ENCODE assay signal across 30 cellular contexts in the genomic region with DNA sequence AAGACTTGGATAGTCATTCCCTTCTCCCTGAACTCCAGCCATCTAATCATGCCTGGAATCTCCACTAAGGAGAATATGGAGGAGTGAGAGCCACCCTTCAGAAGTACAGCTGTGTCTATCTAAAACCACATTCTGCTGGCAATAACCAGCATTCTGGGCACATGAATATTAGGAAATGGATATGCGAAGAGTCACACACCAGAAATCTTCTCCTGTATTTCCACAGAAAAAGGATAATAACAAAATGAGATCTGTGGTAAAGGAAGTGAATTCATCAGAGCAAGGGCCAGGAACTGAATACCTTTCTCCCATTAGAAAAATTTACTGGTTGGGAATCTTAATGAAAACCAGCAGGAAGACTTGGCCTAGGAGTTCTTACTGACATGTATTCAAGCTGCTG.
DNase-seq lines count a peak whose midpoint lies in the region; ATAC-seq and TF ChIP-seq lines count a peak whose summit lies in the region.
"Had no signal": no experiment of that assay in that cellular context is flagged by ENCODE, and none has a peak within 500 bp of the region (broad histone marks: within the 10 kb centered on the region; RNA-seq: fewer than 3 reads in every experiment).

No MANE protein-coding gene starts in this region.

- peaks cover 21% of the 10 kb centered on the region for H3F3A ChIP-seq in SK-N-SH (replicated peaks; ENCODE audit: insufficient read depth)

- H3K36me3 ChIP-seq in SK-N-SH (replicated peaks in 1 of 2; ENCODE audit: control insufficient read depth in 1 of 2, insufficient read depth in 2 of 2, low read length in 1 of 2) (no peaks in the 10 kb centered on the region), testis (ENCODE audit: low read depth, missing control alignments) (no peaks in the 10 kb centered on the region)
- H3K36me3 ChIP-seq: BE2C, right lobe of liver, transverse colon had no signal

- H3K9me2 ChIP-seq in SK-N-SH = no peaks in the 10 kb centered on the region

- H3K9ac ChIP-seq in SK-N-SH = 0 out of 2 replicates have a peak overlapping the region, but pooled peaks have one; percentile 9
- H3K9ac ChIP-seq: parathyroid adenoma had no signal

- H3K27ac ChIP-seq in SK-N-SH (ENCODE audit: low read depth in 2 of 2, low read length in 1 of 2) = peak overlapping the region; percentile 81 to 83
- no peak overlapping the region for H3K27ac ChIP-seq in testis
- H3K27ac ChIP-seq: 22Rv1, parathyroid adenoma, right lobe of liver, transverse colon had no signal

- no peaks in the 10 kb centered on the region for H4K20me1 ChIP-seq in SK-N-SH (ENCODE audit: insufficient read depth)

- POLR2A ChIA-PET in AG04449 (lab: Yijun Ruan, JAX) (interaction anchor here (0.5 kb wide), 1 partner anchor 335 kb away, joined by 3 read pairs; no protein-coding TSS in a partner anchor), SK-N-SH (lab: Yijun Ruan, JAX) (no interaction called here)

- H3K79me2 ChIP-seq in SK-N-SH (ENCODE audit: insufficient read depth) = no peaks in the 10 kb centered on the region
- H3K79me2 ChIP-seq: parathyroid adenoma had no signal

- peak overlapping the region; percentile 81 for H2AFZ ChIP-seq in SK-N-SH (ENCODE audit: low read depth)
- H2AFZ ChIP-seq: parathyroid adenoma had no signal

- CTCF ChIA-PET in AG04449 (lab: Yijun Ruan, JAX) (no interaction called here), SK-N-SH (lab: Yijun Ruan, JAX) (interaction anchor here (0.6 to 1.5 kb wide), 2 partner anchors 18 to 280 kb away, joined by 3 to 6 read pairs; no protein-coding TSS in a partner anchor)

- TF ChIP-seq POLR2A in testis (IDR thresholded peaks at IDR 0.05) = no peak

- 29% methylated on average over 1 of the region's 1 CpG for WGBS in SK-N-SH (ENCODE audit: low lambda C conversion rate)
- WGBS in testis, 2 donors = 83 to 95% methylated on average over 1 of the region's 1 CpG

- H3K4me2 ChIP-seq in SK-N-SH = no peak overlapping the region

- H3K4me3 ChIP-seq in AG04449 (ENCODE audit: low read depth, low read length) = no peak overlapping the region
- no peak overlapping the region for H3K4me3 ChIP-seq in SK-N-SH (ENCODE audit: low read depth in 2 of 2, low read length in 1 of 2)
- no peak overlapping the region for H3K4me3 ChIP-seq in testis
- H3K4me3 ChIP-seq: K562, mucosa of descending colon, right lobe of liver, transverse colon had no signal

- peak; percentile 26 for DNase-seq in AG04449 (ENCODE audit: low read depth, low spot score)
- DNase-seq in GM04503 (ENCODE audit: low read depth) = peak; percentile 40
- DNase-seq in SK-N-SH = no peak
- peak; percentile 75 for DNase-seq in fibroblast of peridontal ligament (ENCODE audit: extremely low read depth)
- DNase-seq in left cardiac atrium = no peak
- no peak for DNase-seq in activated naive CD4-positive, alpha-beta T cell (lab: John Stamatoyannopoulos, UW)
- DNase-seq in testis = no peak
- DNase-seq in ecto neural progenitor cell (ENCODE audit: low spot score) = no peak
- DNase-seq: activated B cell treated with CpG ODN at 0.5 μM for 24 hours; activated CD4-positive, alpha-beta T cell treated with anti-CD3 and anti-CD28 coated beads, Interleukin-2, amount 50 U/mL, for 4 hours; activated CD8-positive, alpha-beta memory T cell treated with anti-CD3 and anti-CD28 coated beads, Interleukin-2, amount 50 U/mL, for 4 hours; BE2C; effector CD8-positive, alpha-beta T cell; erythroblast; MM.1S; mucosa of descending colon; NCI-H1436 treated with DMSO at 0.1 percent for 48 hours; NCI-H2107; NCI-H446 treated with DMSO at 0.1 percent for 48 hours; right lobe of liver; stimulated activated CD4-positive, alpha-beta T cell treated with anti-CD3 and anti-CD28 coated beads, Interleukin-15, amount 100 ng/mL, for 24 hours; stimulated activated naive CD8-positive, alpha-beta T cell treated with anti-CD3 and anti-CD28 coated beads, Interleukin-15, Interleukin-2, amounts not matched to agents 100 U/mL and 50 U/mL, for 24 hours; T1000; transverse colon had no signal

- ATAC-seq in left cardiac atrium = no peak
- ATAC-seq: activated naive CD4-positive, alpha-beta T cell treated with anti-CD3 and anti-CD28 coated beads, Interleukin-2, amount 50 U/mL, for 72 hours; activated T-helper 17 cell treated with anti-CD3 and anti-CD28 coated beads, Interleukin-2, amount 50 U/mL, for 72 hours; K562; mucosa of descending colon; right lobe of liver; Right ventricle myocardium inferior; stimulated activated naive CD8-positive, alpha-beta T cell treated with anti-CD3 and anti-CD28 coated beads, Interleukin-15, Interleukin-2, amounts not matched to agents 100 U/mL and 50 U/mL, for 24 hours had no signal

- no peak for TF ChIP-seq RAD21 in SK-N-SH (IDR thresholded peaks at IDR 0.05; ENCODE audit: low read length)

- TF ChIP-seq CTCF in AG04449 (IDR thresholded peaks at IDR 0.05; ENCODE audit: insufficient read depth, low read length, missing control alignments) = no peak
- TF ChIP-seq CTCF in SK-N-SH (IDR thresholded peaks at IDR 0.05) = no peak
- TF ChIP-seq CTCF in testis (IDR thresholded peaks at IDR 0.05) = no peak

- intact Hi-C loops in left cardiac atrium (cut with DNase I) (no loop called here), testis (cut with DNase I; ENCODE audit: low total_unique reads) (no loop called here)

- H3K9me3 ChIP-seq in SK-N-SH = no peaks in the 10 kb centered on the region
- H3K9me3 ChIP-seq in testis = no peaks in the 10 kb centered on the region
- H3K9me3 ChIP-seq: BE2C, mucosa of descending colon, right lobe of liver, transverse colon had no signal

- peaks cover 0 to 7% of the 10 kb centered on the region in 2 experiments; a peak in 2 of 4 replicates for H3K4me1 ChIP-seq in SK-N-SH (ENCODE audit: control insufficient read depth in 1 of 2, insufficient read depth in 2 of 2, low read depth in 1 of 2, low read length in 1 of 2)
- no peaks in the 10 kb centered on the region for H3K4me1 ChIP-seq in testis
- H3K4me1 ChIP-seq: BE2C, parathyroid adenoma, right lobe of liver, transverse colon had no signal

- H3K27me3 ChIP-seq in SK-N-SH (ENCODE audit: insufficient read depth) = no peaks in the 10 kb centered on the region
- H3K27me3 ChIP-seq in testis = no peaks in the 10 kb centered on the region
- H3K27me3 ChIP-seq: BE2C, right lobe of liver, transverse colon had no signal

- TF ChIP-seq EP300 in SK-N-SH (IDR thresholded peaks at IDR 0.05; ENCODE audit: borderline replicate concordance in 1 of 2, low read depth in 1 of 2, low read length in 1 of 2) = peak in 1 of 2 experiments; percentile 88; a peak in 2 of 4 replicates

TF ChIP-seq in SK-N-SH, 30 proteins besides CTCF, POLR2A, EP300 and RAD21 (continues in another document):
- TF ChIP-seq RXRA (IDR thresholded peaks at IDR 0.05; ENCODE audit: borderline replicate concordance, low read depth) (no peak; the same call in 1 of the 2 replicates), GATA2 (CRISPR knock-in tag; IDR thresholded peaks at IDR 0.05) (no peak), TAF1 (IDR thresholded peaks at IDR 0.05; ENCODE audit: borderline replicate concordance, low read depth, low read length) (no peak), SIN3A (IDR thresholded peaks at IDR 0.05; ENCODE audit: borderline replicate concordance, low read depth, low read length) (peak; percentile 30; the same call in 1 of the 2 replicates), EZH2phosphoT487 (IDR thresholded peaks at IDR 0.05; ENCODE audit: borderline replicate concordance, low read depth) (no peak), POLR2AphosphoS5 (IDR thresholded peaks at IDR 0.05; ENCODE audit: low read depth, low read length) (peak; percentile 59; the same call in 1 of the 2 replicates), CHD2 (IDR thresholded peaks at IDR 0.05; ENCODE audit: low read length, partially characterized antibody) (no peak), MXI1 (IDR thresholded peaks at IDR 0.05; ENCODE audit: low read depth, low read length) (no peak), RFX5 (IDR thresholded peaks at IDR 0.05; ENCODE audit: low read length) (no peak), TEAD4 (IDR thresholded peaks at IDR 0.05; ENCODE audit: borderline replicate concordance, insufficient read depth) (peak; percentile 90), YY1 (IDR thresholded peaks at IDR 0.05; ENCODE audit: low read depth) (no peak), GABPA (IDR thresholded peaks at IDR 0.05; ENCODE audit: low read depth) (no peak), NFIC (IDR thresholded peaks at IDR 0.05; ENCODE audit: borderline replicate concordance) (peak; percentile 91), FOXM1 (IDR thresholded peaks at IDR 0.05; ENCODE audit: low read depth) (peak; percentile 71)
- TF ChIP-seq, protein P1, sequence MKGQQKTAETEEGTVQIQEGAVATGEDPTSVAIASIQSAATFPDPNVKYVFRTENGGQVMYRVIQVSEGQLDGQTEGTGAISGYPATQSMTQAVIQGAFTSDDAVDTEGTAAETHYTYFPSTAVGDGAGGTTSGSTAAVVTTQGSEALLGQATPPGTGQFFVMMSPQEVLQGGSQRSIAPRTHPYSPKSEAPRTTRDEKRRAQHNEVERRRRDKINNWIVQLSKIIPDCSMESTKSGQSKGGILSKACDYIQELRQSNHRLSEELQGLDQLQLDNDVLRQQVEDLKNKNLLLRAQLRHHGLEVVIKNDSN (IDR thresholded peaks at IDR 0.05; ENCODE audit: borderline replicate concordance, low read depth) = no peak
- TF ChIP-seq, protein P2, sequence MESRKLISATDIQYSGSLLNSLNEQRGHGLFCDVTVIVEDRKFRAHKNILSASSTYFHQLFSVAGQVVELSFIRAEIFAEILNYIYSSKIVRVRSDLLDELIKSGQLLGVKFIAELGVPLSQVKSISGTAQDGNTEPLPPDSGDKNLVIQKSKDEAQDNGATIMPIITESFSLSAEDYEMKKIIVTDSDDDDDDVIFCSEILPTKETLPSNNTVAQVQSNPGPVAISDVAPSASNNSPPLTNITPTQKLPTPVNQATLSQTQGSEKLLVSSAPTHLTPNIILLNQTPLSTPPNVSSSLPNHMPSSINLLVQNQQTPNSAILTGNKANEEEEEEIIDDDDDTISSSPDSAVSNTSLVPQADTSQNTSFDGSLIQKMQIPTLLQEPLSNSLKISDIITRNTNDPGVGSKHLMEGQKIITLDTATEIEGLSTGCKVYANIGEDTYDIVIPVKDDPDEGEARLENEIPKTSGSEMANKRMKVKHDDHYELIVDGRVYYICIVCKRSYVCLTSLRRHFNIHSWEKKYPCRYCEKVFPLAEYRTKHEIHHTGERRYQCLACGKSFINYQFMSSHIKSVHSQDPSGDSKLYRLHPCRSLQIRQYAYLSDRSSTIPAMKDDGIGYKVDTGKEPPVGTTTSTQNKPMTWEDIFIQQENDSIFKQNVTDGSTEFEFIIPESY (IDR thresholded peaks at IDR 0.05; ENCODE audit: borderline replicate concordance, low read depth) = no peak
- TF ChIP-seq, protein P3, sequence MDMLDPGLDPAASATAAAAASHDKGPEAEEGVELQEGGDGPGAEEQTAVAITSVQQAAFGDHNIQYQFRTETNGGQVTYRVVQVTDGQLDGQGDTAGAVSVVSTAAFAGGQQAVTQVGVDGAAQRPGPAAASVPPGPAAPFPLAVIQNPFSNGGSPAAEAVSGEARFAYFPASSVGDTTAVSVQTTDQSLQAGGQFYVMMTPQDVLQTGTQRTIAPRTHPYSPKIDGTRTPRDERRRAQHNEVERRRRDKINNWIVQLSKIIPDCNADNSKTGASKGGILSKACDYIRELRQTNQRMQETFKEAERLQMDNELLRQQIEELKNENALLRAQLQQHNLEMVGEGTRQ (IDR thresholded peaks at IDR 0.05; ENCODE audit: borderline replicate concordance, low read depth, low read length) = no peak

Comparison
In these comparisons a context has a peak if more than half of its experiments do, and no peak if none do; other contexts are left out.
1. DNase-seq: peak in AG04449 (single experiment), GM04503 (single experiment) and fibroblast of peridontal ligament (single experiment); none in SK-N-SH (single experiment), left cardiac atrium (single experiment), activated naive CD4-positive, alpha-beta T cell (0 of 4), testis (single experiment) and ecto neural progenitor cell (single experiment).
2. H3K27ac ChIP-seq: peak in SK-N-SH (2 of 2); none in testis (0 of 2).